In genomic region chr15:52805351-52806283, GRCh38 we compare ENCODE assay signal across 8 cellular contexts. TPM values are rescaled to one million over a fixed set of nuclear protein-coding genes. Genes with fewer than 3 reads are reported as not detected.
DNase-seq lines count a peak whose midpoint lies in the region; ATAC-seq and TF ChIP-seq lines count a peak whose summit lies in the region.

No MANE protein-coding gene starts in this region.

- H3K27me3 ChIP-seq in breast epithelium (peaks cover 7 to 98% of the 10 kb centered on the region in 2 donors), dorsolateral prefrontal cortex (peaks cover 22 to 100% (median 92%) of the 10 kb centered on the region in 45 donors), muscle layer of colon (ENCODE audit: control insufficient read depth in 1 of 2, insufficient read depth in 2 of 2, low read length in 2 of 2) (peaks cover 64 to 84% of the 10 kb centered on the region in 2 donors), upper lobe of right lung (peaks cover 97% of the 10 kb centered on the region)

- H3K4me1 Mint-ChIP-seq in MCF 10A (ENCODE audit: insufficient read depth, unreplicated experiment) = no peaks in the 10 kb centered on the region

- DNase-seq in breast epithelium (ENCODE audit: low spot score in 2 of 2) = no peak
- no peak for DNase-seq in MCF 10A (ENCODE audit: unreplicated experiment)
- no peak for DNase-seq in dorsolateral prefrontal cortex
- peak; percentile 64 for DNase-seq in upper lobe of right lung
- DNase-seq in midbrain (lab: John Stamatoyannopoulos, UW) = no peak

- POLR2A ChIA-PET in MCF 10A (lab: Yijun Ruan, JAX) = no interaction called here

- H3K27ac ChIP-seq in breast epithelium (no peak overlapping the region), dorsolateral prefrontal cortex (no peak overlapping the region), muscle layer of colon (ENCODE audit: low read depth, low read length) (no peak overlapping the region), upper lobe of right lung (no peak overlapping the region)

- CTCF ChIA-PET in MCF 10A (lab: Yijun Ruan, JAX) = no interaction called here

- H3K4me1 ChIP-seq in breast epithelium = peaks cover 6 to 8% of the 10 kb centered on the region in 2 donors
- H3K4me1 ChIP-seq in muscle layer of colon (ENCODE audit: insufficient read depth, low read length) = peaks cover 23% of the 10 kb centered on the region
- peaks cover 27% of the 10 kb centered on the region for H3K4me1 ChIP-seq in upper lobe of right lung

- H3K27ac Mint-ChIP-seq in MCF 10A (ENCODE audit: low read depth, unreplicated experiment) = no peak overlapping the region

- no TSS peak for BruUV-seq in MCF 10A (replicated peaks; lab: Mats Ljungman, UMichigan)

- H3K4me3 Mint-ChIP-seq in MCF 10A (ENCODE audit: unreplicated experiment) = no peak overlapping the region

- H3K36me3 ChIP-seq in breast epithelium (no peaks in the 10 kb centered on the region), muscle layer of colon (ENCODE audit: insufficient read depth, low read length) (no peaks in the 10 kb centered on the region), upper lobe of right lung (no peaks in the 10 kb centered on the region)

- peak; percentile 34 for ATAC-seq in upper lobe of right lung
- no peak for ATAC-seq in HG03135 (IDR thresholded peaks at IDR 0.05; ENCODE audit: unreplicated experiment)
- no peak for ATAC-seq in HG03520 (IDR thresholded peaks at IDR 0.05; ENCODE audit: unreplicated experiment)

- no peaks in the 10 kb centered on the region for H3K36me3 Mint-ChIP-seq in MCF 10A (ENCODE audit: insufficient read depth, unreplicated experiment)

- H3K9ac ChIP-seq in muscle layer of colon (ENCODE audit: low read length) = no peak overlapping the region

- TF ChIP-seq CTCF in breast epithelium (IDR thresholded peaks at IDR 0.05) (no peak), MCF 10A (IDR thresholded peaks at IDR 0.05; ENCODE audit: unreplicated experiment) (no peak), dorsolateral prefrontal cortex (IDR thresholded peaks at IDR 0.05 in 54 of 56, conservative IDR thresholded peaks at IDR 0.05 in 2 of 56; ENCODE audit: low read depth in 1 of 56, partially characterized antibody in 56 of 56) (no peak), upper lobe of right lung (IDR thresholded peaks at IDR 0.05) (peak; percentile 11)

- H3K4me3 ChIP-seq in breast epithelium (peak overlapping the region; percentile 13 to 65 (median 33)), dorsolateral prefrontal cortex (peak overlapping the region; percentile 6 to 68 (median 40)), muscle layer of colon (ENCODE audit: low read depth in 1 of 2, low read length in 2 of 2) (peak overlapping the region; percentile 23 to 28), upper lobe of right lung (peak overlapping the region; percentile 35)

- H3K27me3 Mint-ChIP-seq in MCF 10A (ENCODE audit: insufficient read depth, unreplicated experiment) = peaks cover 65% of the 10 kb centered on the region

- H3K9me3 ChIP-seq in breast epithelium (no peaks in the 10 kb centered on the region), muscle layer of colon (ENCODE audit: low read length) (no peaks in the 10 kb centered on the region), upper lobe of right lung (no peaks in the 10 kb centered on the region)

- no peaks in the 10 kb centered on the region for H3K9me3 Mint-ChIP-seq in MCF 10A (ENCODE audit: unreplicated experiment)

- TF ChIP-seq POLR2A in breast epithelium (IDR thresholded peaks at IDR 0.05) = no peak

- intact Hi-C loops in breast epithelium (cut with DNase I; ENCODE audit: low total_unique reads) (loop anchor here (5.0 kb wide), 1 partner anchor 1122 kb away; no protein-coding TSS in a partner anchor), MCF 10A (cut with micrococcal nuclease) (no loop called here), dorsolateral prefrontal cortex (cut with DNase I) (no loop called here), upper lobe of right lung (cut with DNase I) (no loop called here)

RNA-seq across cellular contexts. Expression of gene ONECUT1, which starts 15.5 kb away (rescaled TPM):
- total RNA-seq in breast epithelium = not detected
- total RNA-seq in MCF 10A (2022) = not detected in 2 replicates
- total RNA-seq in dorsolateral prefrontal cortex = 1 to 10 TPM in 44 of 120 experiments, under 1 TPM in 62, not detected in 14; 0.20 to 3.6 (median 0.81) TPM
- not detected for total RNA-seq in upper lobe of right lung
